ENCODE assay signal across 9 cellular contexts in the genomic region with DNA sequence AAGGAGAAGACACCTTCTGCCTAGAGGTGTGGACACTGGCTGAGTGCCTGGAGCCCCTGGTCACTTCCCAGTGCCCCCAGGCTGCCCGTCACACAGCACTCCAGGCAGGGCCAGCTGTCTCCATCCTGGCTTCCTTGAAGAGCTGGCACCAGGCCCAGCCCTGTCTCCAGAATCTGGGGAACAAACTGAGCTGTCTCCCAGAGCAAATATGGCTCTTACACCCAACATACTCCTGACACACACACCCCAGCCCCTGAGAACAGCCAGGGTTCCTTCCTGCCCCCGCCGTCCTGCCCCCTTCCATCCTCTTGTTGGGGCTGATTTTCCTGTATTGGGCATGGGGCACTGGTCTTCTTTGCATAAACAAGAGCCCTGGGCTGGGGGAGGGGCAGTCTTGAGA. TPM values are rescaled to one million over a fixed set of nuclear protein-coding genes. Genes with fewer than 3 reads are reported as not detected.
DNase-seq lines count a peak whose midpoint lies in the region; ATAC-seq and TF ChIP-seq lines count a peak whose summit lies in the region.
"Had no signal": no experiment of that assay in that cellular context is flagged by ENCODE, and none has a peak within 500 bp of the region (broad histone marks: within the 10 kb centered on the region; RNA-seq: fewer than 3 reads in every experiment).

No MANE protein-coding gene starts in this region.

- H3K36me3 ChIP-seq in WERI-Rb-1 (peaks cover 33% of the 10 kb centered on the region), right atrium auricular region (no peaks in the 10 kb centered on the region)

- no peak for ATAC-seq in stimulated activated naive B cell treated with anti-CD40 and anti-IgM and Interleukin-4, amounts not matched to agents 10 μg/mL and 1 μg/mL and 100 μg/mL, for 72 hours (replicated peaks)
- no peak for ATAC-seq in GM21723 (IDR thresholded peaks at IDR 0.05; ENCODE audit: unreplicated experiment)

- H3K9me3 Mint-ChIP-seq in T-helper 1 cell treated with Interleukin-12 subunit alpha and Interleukin-12 subunit beta and Interleukin-4 antibody, amounts not matched to agents 30 μg/mL and 1 μg/mL, for 36 hours = no peaks in the 10 kb centered on the region
- no peaks in the 10 kb centered on the region for H3K9me3 Mint-ChIP-seq in stimulated activated naive B cell treated with anti-CD40 and anti-IgM and Interleukin-4, amounts not matched to agents 10 μg/mL and 1 μg/mL and 100 μg/mL, for 72 hours

- H3K4me1 ChIP-seq in right atrium auricular region = peaks cover 0 to 58% of the 10 kb centered on the region in 2 donors

- peak overlapping the region; percentile 41 for H3K27ac Mint-ChIP-seq in T-helper 1 cell treated with Interleukin-12 subunit alpha and Interleukin-12 subunit beta and Interleukin-4 antibody, amounts not matched to agents 30 μg/mL and 1 μg/mL, for 36 hours
- peak overlapping the region; percentile 59 for H3K27ac Mint-ChIP-seq in stimulated activated naive B cell treated with anti-CD40 and anti-IgM and Interleukin-4, amounts not matched to agents 10 μg/mL and 1 μg/mL and 100 μg/mL, for 72 hours

- H3K27me3 ChIP-seq in WERI-Rb-1 (ENCODE audit: insufficient read depth, low read depth, severe bottlenecking) = no peaks in the 10 kb centered on the region
- no peaks in the 10 kb centered on the region for H3K27me3 ChIP-seq in right atrium auricular region

- no peaks in the 10 kb centered on the region for H3K27me3 Mint-ChIP-seq in T-helper 1 cell treated with Interleukin-12 subunit alpha and Interleukin-12 subunit beta and Interleukin-4 antibody, amounts not matched to agents 30 μg/mL and 1 μg/mL, for 36 hours (ENCODE audit: low read depth)
- no peaks in the 10 kb centered on the region for H3K27me3 Mint-ChIP-seq in stimulated activated naive B cell treated with anti-CD40 and anti-IgM and Interleukin-4, amounts not matched to agents 10 μg/mL and 1 μg/mL and 100 μg/mL, for 72 hours

- TF ChIP-seq CTCF in WERI-Rb-1 (IDR thresholded peaks at IDR 0.05; ENCODE audit: low read depth, low read length) (no peak), right atrium auricular region (IDR thresholded peaks at IDR 0.05) (no peak)

- H3K9me3 ChIP-seq in WERI-Rb-1 (ENCODE audit: severe bottlenecking) (no peaks in the 10 kb centered on the region), right atrium auricular region (no peaks in the 10 kb centered on the region)

- peaks cover 61% of the 10 kb centered on the region for H3K4me1 Mint-ChIP-seq in T-helper 1 cell treated with Interleukin-12 subunit alpha and Interleukin-12 subunit beta and Interleukin-4 antibody, amounts not matched to agents 30 μg/mL and 1 μg/mL, for 36 hours (ENCODE audit: low read depth)
- H3K4me1 Mint-ChIP-seq in stimulated activated naive B cell treated with anti-CD40 and anti-IgM and Interleukin-4, amounts not matched to agents 10 μg/mL and 1 μg/mL and 100 μg/mL, for 72 hours = peaks cover 40 to 71% of the 10 kb centered on the region in 2 donors

- H3K36me3 Mint-ChIP-seq in T-helper 1 cell treated with Interleukin-12 subunit alpha and Interleukin-12 subunit beta and Interleukin-4 antibody, amounts not matched to agents 30 μg/mL and 1 μg/mL, for 36 hours (ENCODE audit: low read depth) = peaks cover 16% of the 10 kb centered on the region
- H3K36me3 Mint-ChIP-seq in stimulated activated naive B cell treated with anti-CD40 and anti-IgM and Interleukin-4, amounts not matched to agents 10 μg/mL and 1 μg/mL and 100 μg/mL, for 72 hours = peaks cover 7 to 11% of the 10 kb centered on the region in 2 donors

- H3K27ac ChIP-seq in WERI-Rb-1 (peak overlapping the region; percentile 91), right atrium auricular region (peak overlapping the region; percentile 40 to 43)

- DNase-seq in T-helper 1 cell (no peak), WERI-Rb-1 (no peak), right atrium auricular region (ENCODE audit: low spot score) (no peak), HEK293T (ENCODE audit: extremely low spot score) (no peak), NCI-H128 (lab: John Stamatoyannopoulos, UW; ENCODE audit: unreplicated experiment) (no peak)
- no peak for DNase-seq in stimulated activated naive B cell treated with anti-CD40 and anti-IgM and Interleukin-4, amounts not matched to agents 10 μg/mL and 1 μg/mL and 100 μg/mL, for 72 hours
- DNase-seq: stimulated activated CD4-positive, alpha-beta T cell treated with anti-CD3 and anti-CD28 coated beads, Interleukin-4, amount 100 ng/mL, for 4 hours had no signal

- peak overlapping the region; percentile 21 for H3K4me3 Mint-ChIP-seq in T-helper 1 cell treated with Interleukin-12 subunit alpha and Interleukin-12 subunit beta and Interleukin-4 antibody, amounts not matched to agents 30 μg/mL and 1 μg/mL, for 36 hours
- H3K4me3 Mint-ChIP-seq in stimulated activated naive B cell treated with anti-CD40 and anti-IgM and Interleukin-4, amounts not matched to agents 10 μg/mL and 1 μg/mL and 100 μg/mL, for 72 hours = no peak overlapping the region

- POLR2A ChIA-PET in HEK293T (lab: Yijun Ruan, JAX) = interaction anchor here (0.5 to 2.4 kb wide), 3 partner anchors 19 to 116 kb away, joined by 3 to 10 read pairs (median 3); partner anchors contain the start of gene NAT9

- H3K4me3 ChIP-seq in WERI-Rb-1 (ENCODE audit: low read depth, low read length) (no peak overlapping the region), right atrium auricular region (no peak overlapping the region)

- CTCF ChIA-PET in HEK293T (lab: Yijun Ruan, JAX) = interaction anchor here (1.4 kb wide), 1 partner anchor 13 kb away, joined by 4 read pairs; no protein-coding TSS in a partner anchor

TF ChIP-seq in HEK293T, 16 proteins besides CTCF, POLR2A, EP300 and RAD21:
- TF ChIP-seq HDGF (IDR thresholded peaks at IDR 0.05; ENCODE audit: borderline replicate concordance) (no peak), NFRKB (IDR thresholded peaks at IDR 0.05) (no peak), L3MBTL2 (conservative IDR thresholded peaks at IDR 0.05) (no peak), FOXK2 (IDR thresholded peaks at IDR 0.05) (no peak), BHLHE40 (IDR thresholded peaks at IDR 0.05; ENCODE audit: borderline replicate concordance) (no peak), SUZ12 (IDR thresholded peaks at IDR 0.05) (no peak), CTBP1 (IDR thresholded peaks at IDR 0.05; ENCODE audit: borderline replicate concordance) (no peak), ZNF384 (IDR thresholded peaks at IDR 0.05) (no peak), FOXA1 (IDR thresholded peaks at IDR 0.05) (no peak), ELF4 (IDR thresholded peaks at IDR 0.05) (no peak), TARDBP (IDR thresholded peaks at IDR 0.05) (no peak), FOXM1 (IDR thresholded peaks at IDR 0.05; ENCODE audit: borderline replicate concordance) (no peak), SP1 (IDR thresholded peaks at IDR 0.05) (no peak), ARNT (IDR thresholded peaks at IDR 0.05) (no peak), LEF1 (IDR thresholded peaks at IDR 0.05; ENCODE audit: borderline replicate concordance) (no peak)
- TF ChIP-seq, protein P1, sequence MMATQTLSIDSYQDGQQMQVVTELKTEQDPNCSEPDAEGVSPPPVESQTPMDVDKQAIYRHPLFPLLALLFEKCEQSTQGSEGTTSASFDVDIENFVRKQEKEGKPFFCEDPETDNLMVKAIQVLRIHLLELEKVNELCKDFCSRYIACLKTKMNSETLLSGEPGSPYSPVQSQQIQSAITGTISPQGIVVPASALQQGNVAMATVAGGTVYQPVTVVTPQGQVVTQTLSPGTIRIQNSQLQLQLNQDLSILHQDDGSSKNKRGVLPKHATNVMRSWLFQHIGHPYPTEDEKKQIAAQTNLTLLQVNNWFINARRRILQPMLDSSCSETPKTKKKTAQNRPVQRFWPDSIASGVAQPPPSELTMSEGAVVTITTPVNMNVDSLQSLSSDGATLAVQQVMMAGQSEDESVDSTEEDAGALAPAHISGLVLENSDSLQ (IDR thresholded peaks at IDR 0.05) = no peak

RNA-seq across cellular contexts. Expression of gene NHERF1, which starts 9.1 kb away (rescaled TPM):
- total RNA-seq in right atrium auricular region = 10 to 100 TPM; 20.2 to 30.9 TPM

RNA-seq across cellular contexts. Expression of gene NAT9, which starts 18.6 kb away (rescaled TPM):
- 10 to 100 TPM; 16.2 to 18.7 TPM for total RNA-seq in right atrium auricular region

RNA-seq across cellular contexts. Expression of gene RAB37, which starts 20.4 kb away (rescaled TPM):
- total RNA-seq in right atrium auricular region = under 1 TPM; 0.89 to 0.90 TPM

RNA-seq across cellular contexts. Expression of gene CD300LF, which starts 44.8 kb away (rescaled TPM):
- total RNA-seq in right atrium auricular region = under 1 TPM in 1 of 2 donors, not detected in 1; 0.71 TPM
